ENCODE assay signal across 9 cellular contexts in the genomic region with DNA sequence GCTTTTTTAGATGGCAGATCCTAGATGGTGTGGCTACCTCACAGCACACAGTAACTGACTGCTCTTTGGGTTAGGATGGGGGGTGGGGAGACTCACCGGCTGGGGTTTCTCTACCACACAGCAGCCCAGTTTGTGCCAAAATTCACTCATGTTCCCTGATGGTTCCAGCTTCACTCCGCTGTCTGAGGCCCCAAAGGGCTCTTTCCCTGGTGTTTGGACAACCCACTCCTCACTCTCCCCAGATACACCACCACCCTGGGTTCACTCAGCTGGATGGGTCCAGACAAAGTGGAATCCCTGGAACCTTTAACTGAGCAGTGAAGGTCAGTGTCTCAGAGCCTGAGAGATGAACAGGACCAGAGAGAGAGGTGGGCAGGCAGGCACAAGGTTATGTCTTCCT. TPM values are rescaled to one million over a fixed set of nuclear protein-coding genes. Genes with fewer than 3 reads are reported as not detected.
DNase-seq lines count a peak whose midpoint lies in the region; TF ChIP-seq lines count a peak whose summit lies in the region.
"Had no signal": no experiment of that assay in that cellular context is flagged by ENCODE, and none has a peak within 500 bp of the region (broad histone marks: within the 10 kb centered on the region; RNA-seq: fewer than 3 reads in every experiment).

No MANE protein-coding gene starts in this region.

- H3K4me3 Mint-ChIP-seq in activated T-cell treated with anti-CD3 and anti-CD28 coated beads, Interleukin-2, amount 50 U/mL, for 24 hours = peak overlapping the region; percentile 90
- H3K4me3 Mint-ChIP-seq in activated naive CD8-positive, alpha-beta T cell = peak overlapping the region; percentile 98

- no peak for TF ChIP-seq CTCF in suprapubic skin (IDR thresholded peaks at IDR 0.05)

- H3K4me1 Mint-ChIP-seq in activated T-cell treated with anti-CD3 and anti-CD28 coated beads, Interleukin-2, amount 50 U/mL, for 24 hours (ENCODE audit: low read depth) = peaks cover 66% of the 10 kb centered on the region
- peaks cover 77% of the 10 kb centered on the region for H3K4me1 Mint-ChIP-seq in activated naive CD8-positive, alpha-beta T cell (ENCODE audit: low read depth)

- peak overlapping the region; percentile 95 for H3K27ac ChIP-seq in suprapubic skin

- H3K4me1 ChIP-seq in mucosa of stomach (ENCODE audit: control insufficient read depth, insufficient read depth, low read length) (peaks cover 55% of the 10 kb centered on the region), suprapubic skin (peaks cover 48% of the 10 kb centered on the region)

- TF ChIP-seq POLR2A in suprapubic skin (IDR thresholded peaks at IDR 0.05) = no peak

- WGBS in suprapubic skin = 78% methylated on average over 1 of the region's 2 CpGs

- H3K27me3 Mint-ChIP-seq in activated T-cell treated with anti-CD3 and anti-CD28 coated beads, Interleukin-2, amount 50 U/mL, for 24 hours = no peaks in the 10 kb centered on the region
- H3K27me3 Mint-ChIP-seq in activated naive CD8-positive, alpha-beta T cell = no peaks in the 10 kb centered on the region

- H3K36me3 ChIP-seq in mucosa of stomach (ENCODE audit: control insufficient read depth, insufficient read depth, low read length) = peaks cover 16% of the 10 kb centered on the region
- peaks cover 48% of the 10 kb centered on the region for H3K36me3 ChIP-seq in suprapubic skin

- H3K9me3 ChIP-seq in mucosa of stomach (ENCODE audit: control insufficient read depth, low read length) = no peaks in the 10 kb centered on the region
- no peaks in the 10 kb centered on the region for H3K9me3 ChIP-seq in suprapubic skin

- H3K27me3 ChIP-seq in mucosa of stomach (ENCODE audit: control insufficient read depth, insufficient read depth, low read length) = no peaks in the 10 kb centered on the region
- no peaks in the 10 kb centered on the region for H3K27me3 ChIP-seq in suprapubic skin

- no peaks in the 10 kb centered on the region for H3K9me3 Mint-ChIP-seq in activated T-cell treated with anti-CD3 and anti-CD28 coated beads, Interleukin-2, amount 50 U/mL, for 24 hours
- no peaks in the 10 kb centered on the region for H3K9me3 Mint-ChIP-seq in activated naive CD8-positive, alpha-beta T cell (ENCODE audit: low read depth)

- H3K4me3 ChIP-seq in mucosa of stomach (ENCODE audit: low read length) = no peak overlapping the region
- peak overlapping the region; percentile 85 for H3K4me3 ChIP-seq in suprapubic skin

- no peak for DNase-seq in activated T-cell treated with anti-CD3 and anti-CD28 coated beads, Interleukin-2, amount 50 U/mL, for 24 hours
- no peak for DNase-seq in activated T-cell treated with anti-CD3 and anti-CD28 coated beads, Interleukin-2, amount 50 U/mL, for 48 hours
- DNase-seq in suprapubic skin (ENCODE audit: low spot score in 2 of 2) (no peak), midbrain (lab: John Stamatoyannopoulos, UW) (no peak)
- DNase-seq in stimulated activated CD4-positive, alpha-beta T cell treated with anti-CD3 and anti-CD28 coated beads, Interleukin-4, amount 100 ng/mL, for 4 hours = no peak
- no peak for DNase-seq in activated CD8-positive, alpha-beta memory T cell treated with anti-CD3 and anti-CD28 coated beads, Interleukin-2, amount 50 U/mL, for 48 hours
- DNase-seq: activated gamma-delta T cell had no signal

- H3K9ac ChIP-seq in mucosa of stomach (ENCODE audit: low read length) = peak overlapping the region; percentile 64

- H3K36me3 Mint-ChIP-seq in activated T-cell treated with anti-CD3 and anti-CD28 coated beads, Interleukin-2, amount 50 U/mL, for 24 hours (ENCODE audit: low read depth) = peaks cover 96% of the 10 kb centered on the region
- peaks cover 27% of the 10 kb centered on the region for H3K36me3 Mint-ChIP-seq in activated naive CD8-positive, alpha-beta T cell

- TF ChIP-seq EP300 in suprapubic skin (IDR thresholded peaks at IDR 0.05) = no peak

- H3K27ac Mint-ChIP-seq in activated T-cell treated with anti-CD3 and anti-CD28 coated beads, Interleukin-2, amount 50 U/mL, for 24 hours = peak overlapping the region; percentile 98
- H3K27ac Mint-ChIP-seq in activated naive CD8-positive, alpha-beta T cell = peak overlapping the region; percentile 96

RNA-seq across cellular contexts. Expression of a gene that starts 3.8 kb away (rescaled TPM):
- total RNA-seq in suprapubic skin = 100 to 1,000 TPM; 109 to 122 (median 115) TPM

RNA-seq across cellular contexts. Expression of a gene that starts 4.6 kb away (rescaled TPM):
- 1 to 10 TPM in 3 of 4 donors, under 1 TPM in 1; 0.24 to 1.5 (median 1.2) TPM for total RNA-seq in suprapubic skin

RNA-seq across cellular contexts. Expression of a gene that starts 8.0 kb away (rescaled TPM):
- total RNA-seq in suprapubic skin = 1 to 10 TPM; 2.7 to 4.7 (median 3.9) TPM

RNA-seq across cellular contexts. Expression of a gene that starts 15.0 kb away (rescaled TPM):
- total RNA-seq in suprapubic skin = 10 to 100 TPM; 16.2 to 20.6 (median 18.1) TPM

RNA-seq across cellular contexts. Expression of a gene that starts 19.2 kb away (rescaled TPM):
- 100 to 1,000 TPM; 196 to 492 (median 251) TPM for total RNA-seq in suprapubic skin
